ENCODE assay signal across 8 cellular contexts in the genomic region with DNA sequence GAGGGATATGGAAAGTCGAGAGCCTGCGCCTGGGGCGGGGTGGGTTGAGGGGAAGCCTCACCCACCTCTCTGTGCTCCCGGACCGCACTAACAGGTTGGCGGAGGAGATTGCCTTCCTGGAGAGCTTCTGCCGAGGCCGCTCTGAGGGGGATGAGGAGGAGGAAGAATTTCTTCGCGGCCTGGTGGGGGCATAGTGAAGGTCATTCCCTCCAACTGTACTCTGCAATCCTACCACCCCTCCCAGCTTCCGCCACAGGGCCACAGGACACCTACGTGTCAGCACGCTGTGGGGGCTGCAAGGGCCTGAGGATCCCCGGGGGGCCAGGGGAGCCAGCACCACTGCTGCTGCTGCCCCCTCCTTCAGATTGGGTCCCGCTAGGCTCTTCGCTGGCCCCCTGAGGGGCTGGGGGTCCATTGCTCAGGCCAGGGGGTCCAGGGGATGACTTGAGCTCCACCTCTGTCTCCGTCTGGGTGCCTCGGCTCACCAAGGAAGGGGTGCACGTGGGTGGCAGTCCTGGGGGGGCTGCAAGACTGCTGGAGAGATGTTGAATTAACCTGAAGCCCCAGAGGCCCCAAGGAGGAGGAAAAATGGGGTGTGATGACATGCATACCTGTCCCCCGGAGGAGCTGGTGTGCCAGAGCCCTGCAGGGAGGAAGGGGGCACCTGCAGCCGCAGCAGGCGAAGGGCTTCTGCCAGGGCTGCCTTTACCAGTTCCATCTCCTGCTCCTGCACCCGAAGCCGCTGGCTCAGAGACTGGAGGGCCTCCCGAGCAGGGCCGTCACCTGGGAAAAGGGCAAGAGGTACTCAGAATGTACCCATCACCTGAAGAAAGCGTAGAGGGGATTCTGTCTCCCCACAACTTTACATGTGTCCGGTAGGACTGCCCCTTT. TPM values are rescaled to one million over a fixed set of nuclear protein-coding genes. Genes with fewer than 3 reads are reported as not detected.
DNase-seq lines count a peak whose midpoint lies in the region; TF ChIP-seq lines count a peak whose summit lies in the region.

No MANE protein-coding gene starts in this region.

- H3F3A ChIP-seq in MM.1S (ENCODE audit: insufficient read depth, low read length): peaks cover 10% of the 10 kb centered on the region
- H3F3A ChIP-seq in neural progenitor cell (ENCODE audit: low read depth): peaks cover 20% of the 10 kb centered on the region

- peak overlapping the region; percentile 82 for H3K4me3 ChIP-seq in BLaER1
- H3K4me3 ChIP-seq in MM.1S (ENCODE audit: low read length): peak overlapping the region; percentile 82
- H3K4me3 ChIP-seq in ectodermal cell (ENCODE audit: insufficient read depth, low read depth, low read length): peak overlapping the region; percentile 63
- peak overlapping the region; percentile 94 for H3K4me3 ChIP-seq in neural progenitor cell

- H3K9ac ChIP-seq in BLaER1 (peak overlapping the region; percentile 93), MM.1S (ENCODE audit: low read length) (peak overlapping the region; percentile 69), neural progenitor cell (no peak overlapping the region)

- H3K27me3 ChIP-seq in BLaER1: no peaks in the 10 kb centered on the region
- no peaks in the 10 kb centered on the region for H3K27me3 ChIP-seq in MM.1S (replicated peaks; ENCODE audit: insufficient read depth, low read length)
- peaks cover 6% of the 10 kb centered on the region for H3K27me3 ChIP-seq in ectodermal cell (ENCODE audit: control insufficient read depth, insufficient read depth, low read length, poor library complexity, severe bottlenecking)
- peaks cover 13% of the 10 kb centered on the region for H3K27me3 ChIP-seq in neural progenitor cell

- H3K9me2 ChIP-seq in MM.1S (replicated peaks; ENCODE audit: insufficient read depth, low read length): no peaks in the 10 kb centered on the region

- H3K27ac Mint-ChIP-seq in neural progenitor cell: peak overlapping the region; percentile 91

- H3K4me3 Mint-ChIP-seq in neural progenitor cell: peak overlapping the region; percentile 94

- WGBS in ectodermal cell, 2 experiments: 78 to 82% methylated on average over 24 to 28 of the region's 28 CpGs

- H3K9me3 ChIP-seq in BLaER1: no peaks in the 10 kb centered on the region
- H3K9me3 ChIP-seq in MM.1S (replicated peaks; ENCODE audit: insufficient read depth, low read length): no peaks in the 10 kb centered on the region
- no peaks in the 10 kb centered on the region for H3K9me3 ChIP-seq in ectodermal cell (ENCODE audit: control insufficient read depth, low read length)
- H3K9me3 ChIP-seq in neural progenitor cell (ENCODE audit: low read depth): no peaks in the 10 kb centered on the region

- H3K4me1 Mint-ChIP-seq in neural progenitor cell: peaks cover 32% of the 10 kb centered on the region

- peaks cover 13% of the 10 kb centered on the region for H3K79me2 ChIP-seq in MM.1S (ENCODE audit: low read length)
- H3K79me2 ChIP-seq in neural progenitor cell (ENCODE audit: low read depth): no peaks in the 10 kb centered on the region

- peaks cover 53% of the 10 kb centered on the region for H3K4me1 ChIP-seq in BLaER1
- peaks cover 14% of the 10 kb centered on the region for H3K4me1 ChIP-seq in MM.1S (ENCODE audit: low read length)
- peaks cover 11% of the 10 kb centered on the region for H3K4me1 ChIP-seq in ectodermal cell (ENCODE audit: control insufficient read depth, insufficient read depth, low read length)
- H3K4me1 ChIP-seq in neural progenitor cell: peaks cover 7% of the 10 kb centered on the region

- no peak for TF ChIP-seq CTCF in MM.1S (IDR thresholded peaks at IDR 0.05; ENCODE audit: low read length)
- no peak for TF ChIP-seq CTCF in neural progenitor cell (IDR thresholded peaks at IDR 0.05)

- peaks cover 7% of the 10 kb centered on the region for H3K36me3 Mint-ChIP-seq in neural progenitor cell

- no peaks in the 10 kb centered on the region for H3K9me3 Mint-ChIP-seq in neural progenitor cell

- H3K4me2 ChIP-seq in BLaER1 (peak overlapping the region; percentile 99), MM.1S (ENCODE audit: low read depth, low read length) (peak overlapping the region; percentile 87), neural progenitor cell (peak overlapping the region; percentile 81)

- DNase-seq in MM.1S: no peak
- DNase-seq in neural progenitor cell (ENCODE audit: low spot score): no peak
- DNase-seq in dermis blood vessel endothelial cell: no peak
- no peak for DNase-seq in NCI-H510A (lab: John Stamatoyannopoulos, UW)
- DNase-seq in T1000 (lab: John Stamatoyannopoulos, UW): no peak
- DNase-seq in NOMO-1 treated with dmso at 0.1 percent for 144 hours (lab: John Stamatoyannopoulos, UW; ENCODE audit: unreplicated experiment): no peak

- H3K27ac ChIP-seq in BLaER1 (peak overlapping the region; percentile 90), MM.1S (ENCODE audit: low read length) (no peak overlapping the region), ectodermal cell (ENCODE audit: insufficient read depth, low read depth, low read length, poor library complexity, severe bottlenecking) (no peak overlapping the region), neural progenitor cell (no peak overlapping the region)

- H2AFZ ChIP-seq in MM.1S (ENCODE audit: low read length) (peak overlapping the region; percentile 79; the same call in 1 of the 2 replicates), neural progenitor cell (replicated peaks) (peak overlapping the region; percentile 82)

- peaks cover 4% of the 10 kb centered on the region for H3K27me3 Mint-ChIP-seq in neural progenitor cell (ENCODE audit: insufficient read depth, low read depth)

- H3K36me3 ChIP-seq in BLaER1: peaks cover 51% of the 10 kb centered on the region
- no peaks in the 10 kb centered on the region for H3K36me3 ChIP-seq in MM.1S (replicated peaks; ENCODE audit: insufficient read depth, low read length)
- H3K36me3 ChIP-seq in ectodermal cell (ENCODE audit: control insufficient read depth, insufficient read depth, low read length): no peaks in the 10 kb centered on the region
- H3K36me3 ChIP-seq in neural progenitor cell: no peaks in the 10 kb centered on the region

- H4K20me1 ChIP-seq in BLaER1 (no peaks in the 10 kb centered on the region), MM.1S (ENCODE audit: insufficient read depth, low read length) (no peaks in the 10 kb centered on the region), neural progenitor cell (ENCODE audit: low read depth) (no peaks in the 10 kb centered on the region)

RNA-seq across cellular contexts. Expression of a gene that starts 1.5 kb away (rescaled TPM):
- 26.1 TPM for polyA plus RNA-seq in ectodermal cell (2013, experiment 1 of 4)
- 28.1 TPM for polyA plus RNA-seq in ectodermal cell (2013, experiment 2 of 4)
- 24.4 TPM for polyA plus RNA-seq in ectodermal cell (2013, experiment 3 of 4)
- polyA plus RNA-seq in ectodermal cell (2013, experiment 4 of 4): 22.3 TPM
- total RNA-seq in neural progenitor cell (ENCODE audit: low replicate concordance): 4.0 and 26.6 TPM in 2 replicates
- 40.2 and 42.1 TPM in 2 replicates for total RNA-seq in dermis blood vessel endothelial cell

RNA-seq across cellular contexts. Expression of a gene that starts 2.0 kb away (rescaled TPM):
- polyA plus RNA-seq in ectodermal cell (2013, experiment 1 of 4): 1.8 TPM
- 0.94 TPM for polyA plus RNA-seq in ectodermal cell (2013, experiment 2 of 4)
- 1.4 TPM for polyA plus RNA-seq in ectodermal cell (2013, experiment 3 of 4)
- polyA plus RNA-seq in ectodermal cell (2013, experiment 4 of 4): 2.2 TPM
- total RNA-seq in neural progenitor cell (ENCODE audit: low replicate concordance) (2.2 TPM in 1 of 2 replicates, not detected in the other), dermis blood vessel endothelial cell (5.4 and 5.6 TPM in 2 replicates)

RNA-seq across cellular contexts. Expression of a gene that starts 9.4 kb away (rescaled TPM):
- polyA plus RNA-seq in ectodermal cell (2013, experiment 1 of 4): 143 TPM
- 142 TPM for polyA plus RNA-seq in ectodermal cell (2013, experiment 2 of 4)
- 107 TPM for polyA plus RNA-seq in ectodermal cell (2013, experiment 3 of 4)
- 111 TPM for polyA plus RNA-seq in ectodermal cell (2013, experiment 4 of 4)
- total RNA-seq in neural progenitor cell (ENCODE audit: low replicate concordance) (108 and 135 TPM in 2 replicates), dermis blood vessel endothelial cell (190 and 209 TPM in 2 replicates)

RNA-seq across cellular contexts. Expression of a gene that starts 10.7 kb away (rescaled TPM):
- 45.4 TPM for polyA plus RNA-seq in ectodermal cell (2013, experiment 1 of 4)
- polyA plus RNA-seq in ectodermal cell (2013, experiment 2 of 4): 39.3 TPM
- polyA plus RNA-seq in ectodermal cell (2013, experiment 3 of 4): 35.7 TPM
- polyA plus RNA-seq in ectodermal cell (2013, experiment 4 of 4): 39.5 TPM
- total RNA-seq in neural progenitor cell (ENCODE audit: low replicate concordance): 21.2 and 44.0 TPM in 2 replicates
- 16.2 and 18.2 TPM in 2 replicates for total RNA-seq in dermis blood vessel endothelial cell

RNA-seq across cellular contexts. Expression of a gene that starts 19.7 kb away (rescaled TPM):
- 24.6 TPM for polyA plus RNA-seq in ectodermal cell (2013, experiment 1 of 4)
- 25.5 TPM for polyA plus RNA-seq in ectodermal cell (2013, experiment 2 of 4)
- 18.6 TPM for polyA plus RNA-seq in ectodermal cell (2013, experiment 3 of 4)
- polyA plus RNA-seq in ectodermal cell (2013, experiment 4 of 4): 21.2 TPM
- 4.8 and 23.1 TPM in 2 replicates for total RNA-seq in neural progenitor cell (ENCODE audit: low replicate concordance)
- total RNA-seq in dermis blood vessel endothelial cell: 13.8 and 15.1 TPM in 2 replicates
